In the genomic region with DNA sequence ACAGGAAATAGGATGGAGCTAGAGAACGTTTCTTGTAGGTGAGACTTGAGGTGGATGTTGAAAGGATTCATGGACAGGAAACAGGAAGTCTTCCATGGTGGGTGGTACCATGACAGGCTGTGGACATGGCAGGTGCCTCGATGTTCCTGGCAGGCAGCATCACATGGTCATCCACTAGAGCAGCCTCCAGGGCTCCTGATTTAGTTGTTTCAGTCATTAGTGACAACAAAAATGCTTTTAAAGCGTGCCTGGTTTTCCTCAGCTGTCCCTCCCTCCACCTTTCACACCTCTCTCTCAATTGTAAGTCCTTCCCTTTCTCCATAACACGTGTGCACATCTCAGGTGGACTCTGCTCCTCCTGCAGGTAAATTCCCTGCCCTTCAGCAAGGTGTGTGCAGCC, we compare ENCODE assay signal across 18 cellular contexts. TPM values are rescaled to one million over a fixed set of nuclear protein-coding genes. Genes with fewer than 3 reads are reported as not detected.
DNase-seq lines count a peak whose midpoint lies in the region; ATAC-seq, FAIRE-seq and TF ChIP-seq lines count a peak whose summit lies in the region.
"Had no signal": no experiment of that assay in that cellular context is flagged by ENCODE, and none has a peak within 500 bp of the region (broad histone marks: within the 10 kb centered on the region; RNA-seq: fewer than 3 reads in every experiment).

No MANE protein-coding gene starts in this region.

- H3K27ac Mint-ChIP-seq in osteocyte (ENCODE audit: unreplicated experiment) = peak overlapping the region; percentile 98
- H3K27ac Mint-ChIP-seq: activated CD8-positive, alpha-beta T cell treated with anti-CD3 and anti-CD28 coated beads, Interleukin-2, amount 10 ng/mL, durations not matched to agents 7 days and 5 days; activated T-helper 17 cell treated with anti-CD3 and anti-CD28 coated beads, Interleukin-2, amount 50 U/mL, for 72 hours had no signal

- CTCF ChIA-PET in H1 (lab: Charles Lee; ENCODE audit: partially characterized antibody) = interaction anchor here (0.7 to 1.3 kb wide), 5 partner anchors 12 to 127 kb away, joined by 3 to 4 read pairs (median 3); a partner anchor contains a TSS

- H3K79me1 ChIP-seq in H1 (ENCODE audit: low read depth, low read length) = no peaks in the 10 kb centered on the region

- no peak overlapping the region for H3K4me3 Mint-ChIP-seq in osteocyte (ENCODE audit: unreplicated experiment)
- H3K4me3 Mint-ChIP-seq: activated CD8-positive, alpha-beta T cell treated with anti-CD3 and anti-CD28 coated beads, Interleukin-2, amount 10 ng/mL, durations not matched to agents 7 days and 5 days; activated T-helper 17 cell treated with anti-CD3 and anti-CD28 coated beads, Interleukin-2, amount 50 U/mL, for 72 hours; CD4-positive, alpha-beta memory T cell had no signal

- H3K4me1 ChIP-seq in left ventricle myocardium inferior (peaks cover 55% of the 10 kb centered on the region), H1 (replicated peaks in 1 of 4; ENCODE audit: control insufficient read depth in 3 of 4, insufficient read depth in 4 of 4, low read length in 3 of 4) (peaks cover 2 to 3% (median 2%) of the 10 kb centered on the region in 4 experiments; a peak in 5 of 7 replicates)
- H3K4me1 ChIP-seq: prostate gland had no signal

- H3K27me3 Mint-ChIP-seq in osteocyte (ENCODE audit: unreplicated experiment) = no peaks in the 10 kb centered on the region
- H3K27me3 Mint-ChIP-seq: activated T-helper 17 cell treated with anti-CD3 and anti-CD28 coated beads, Interleukin-2, amount 50 U/mL, for 72 hours; CD4-positive, alpha-beta memory T cell had no signal

- no peaks in the 10 kb centered on the region for H3K79me2 ChIP-seq in H1 (ENCODE audit: control insufficient read depth in 1 of 2, insufficient read depth in 2 of 2, low read length in 2 of 2)

- H3K4me2 ChIP-seq in H1 (ENCODE audit: insufficient read depth in 1 of 2, low read depth in 2 of 2, low read length in 2 of 2) = no peak overlapping the region

- intact Hi-C loops in left ventricle myocardium inferior (cut with micrococcal nuclease) = no loop called here
- intact Hi-C loops in left ventricle myocardium superior (cut with micrococcal nuclease) = no loop called here

- no peak overlapping the region for H2AFZ ChIP-seq in H1 (ENCODE audit: low read length)

- H4K5ac ChIP-seq in H1 (ENCODE audit: insufficient read length, low read depth, low read length) = no peak overlapping the region

- H3K23ac ChIP-seq in H1 (ENCODE audit: insufficient read length) = no peak overlapping the region

- TF ChIP-seq EP300 in H1 (IDR thresholded peaks at IDR 0.05; ENCODE audit: borderline replicate concordance in 1 of 2, low read depth in 2 of 2, low read length in 2 of 2) = no peak

- no peak overlapping the region for H3K18ac ChIP-seq in H1 (ENCODE audit: extremely low read depth, low read length)

- H3K23me2 ChIP-seq in H1 (ENCODE audit: low read depth, low read length) = no peaks in the 10 kb centered on the region

- H3K9ac ChIP-seq in H1 (replicated peaks in 1 of 4; ENCODE audit: extremely low read depth in 1 of 4, low read depth in 3 of 4, low read length in 3 of 4) = no peak overlapping the region

- 0 out of 2 replicates have a peak overlapping the region, but pooled peaks have one; percentile 6 for H2BK12ac ChIP-seq in H1 (ENCODE audit: low read depth, low read length)

- H3K36me3 Mint-ChIP-seq in osteocyte (ENCODE audit: unreplicated experiment) = peaks cover 8% of the 10 kb centered on the region
- H3K36me3 Mint-ChIP-seq: CD4-positive, alpha-beta memory T cell had no signal

- FAIRE-seq in H1 (lab: Jason Lieb, UNC) = no peak
- FAIRE-seq in HTR-8/SVneo (lab: Jason Lieb, UNC) = no peak

- H3K27ac ChIP-seq in left ventricle myocardium inferior (replicated peaks) (peak overlapping the region; percentile 73), H1 (ENCODE audit: low read depth, low read length) (no peak overlapping the region)
- H3K27ac ChIP-seq: thyroid gland had no signal

- no peak overlapping the region for H3K56ac ChIP-seq in H1 (replicated peaks; ENCODE audit: insufficient read length, low read depth, low read length)

- H3K9me3 ChIP-seq in left ventricle myocardium inferior (replicated peaks) (no peaks in the 10 kb centered on the region), H1 (ENCODE audit: insufficient read depth in 2 of 2, low read depth in 1 of 2, low read length in 1 of 2) (no peaks in the 10 kb centered on the region)
- H3K9me3 ChIP-seq: prostate gland, thyroid gland had no signal

- no peak overlapping the region for H3K14ac ChIP-seq in H1 (ENCODE audit: insufficient read length)

- no peaks in the 10 kb centered on the region for H3K36me3 ChIP-seq in left ventricle myocardium inferior
- no peaks in the 10 kb centered on the region for H3K36me3 ChIP-seq in H1 (ENCODE audit: control insufficient read depth in 2 of 4, insufficient read depth in 4 of 4, low read length in 3 of 4)
- H3K36me3 ChIP-seq: prostate gland, thyroid gland had no signal

- no peak overlapping the region for H2AK5ac ChIP-seq in H1 (ENCODE audit: low read depth, low read length)

- no peak overlapping the region for H4K91ac ChIP-seq in H1 (replicated peaks; ENCODE audit: insufficient read length, low read length)

- H3K4me1 Mint-ChIP-seq in osteocyte (ENCODE audit: unreplicated experiment) = peaks cover 60% of the 10 kb centered on the region
- H3K4me1 Mint-ChIP-seq: activated T-helper 17 cell treated with anti-CD3 and anti-CD28 coated beads, Interleukin-2, amount 50 U/mL, for 72 hours had no signal

- no peak overlapping the region for H4K8ac ChIP-seq in H1 (ENCODE audit: extremely low read depth, insufficient read depth, low read length)

- DNase-seq in left ventricle myocardium inferior = no peak
- no peak for DNase-seq in left ventricle myocardium superior
- no peak for DNase-seq in H1 (ENCODE audit: low read depth in 1 of 2, low spot score in 2 of 2)
- no peak for DNase-seq in osteocyte (ENCODE audit: extremely low spot score, unreplicated experiment)
- no peak for DNase-seq in NCI-H748 treated with DMSO at 0.1 percent for 48 hours (lab: John Stamatoyannopoulos, UW)
- no peak for DNase-seq in HTR-8/SVneo (ENCODE audit: insufficient read length, low spot score)
- DNase-seq in activated T-cell treated with anti-CD3 and anti-CD28 coated beads for 4 hours = no peak
- no peak for DNase-seq in activated effector memory CD4-positive, alpha-beta T cell treated with anti-CD3 and anti-CD28 coated beads, Interleukin-2, amount 50 U/mL, for 16 hours
- DNase-seq: ACHN; activated CD8-positive, alpha-beta T cell treated with anti-CD3 and anti-CD28 coated beads, Interleukin-2, amount 10 ng/mL, durations not matched to agents 7 days and 5 days; CD4-positive, alpha-beta memory T cell; dermis blood vessel endothelial cell; NCI-H1694; NCI-H446; thyroid gland had no signal

- no peaks in the 10 kb centered on the region for H4K20me1 ChIP-seq in H1 (replicated peaks in 1 of 2; ENCODE audit: control insufficient read depth in 1 of 2, insufficient read depth in 2 of 2, low read length in 2 of 2)

- no peak overlapping the region for H3K4ac ChIP-seq in H1 (replicated peaks; ENCODE audit: insufficient read length, low read depth, low read length)

- POLR2A ChIA-PET in H1 (lab: Charles Lee; ENCODE audit: partially characterized antibody) = no interaction called here

- no peak for TF ChIP-seq RAD21 in H1 (IDR thresholded peaks at IDR 0.05 in 1 of 2, conservative IDR thresholded peaks at IDR 0.05 in 1 of 2; ENCODE audit: low read depth in 2 of 2, low read length in 2 of 2)

- no peak overlapping the region for H3K4me3 ChIP-seq in left ventricle myocardium inferior
- H3K4me3 ChIP-seq in H1 (ENCODE audit: extremely low read depth in 1 of 4, insufficient read depth in 2 of 4, low read depth in 3 of 4, low read length in 4 of 4) = no peak overlapping the region
- H3K4me3 ChIP-seq: prostate gland, thyroid gland had no signal

- H2BK120ac ChIP-seq in H1 (replicated peaks; ENCODE audit: low read depth, low read length) = no peak overlapping the region

- TF ChIP-seq CTCF in left ventricle myocardium inferior (IDR thresholded peaks at IDR 0.05; ENCODE audit: borderline replicate concordance) = no peak
- TF ChIP-seq CTCF in H1 (IDR thresholded peaks at IDR 0.05; ENCODE audit: control extremely low read depth in 1 of 3, insufficient read depth in 1 of 3, low read depth in 1 of 3, low read length in 3 of 3) = no peak
- no peak for TF ChIP-seq CTCF in osteocyte (IDR thresholded peaks at IDR 0.05)

- no peak for TF ChIP-seq POLR2A in H1 (IDR thresholded peaks at IDR 0.05; ENCODE audit: control extremely low read depth in 1 of 2, low read depth in 2 of 2, low read length in 2 of 2)

- H3K27me3 ChIP-seq in left ventricle myocardium inferior (ENCODE audit: low read depth) = no peaks in the 10 kb centered on the region
- no peaks in the 10 kb centered on the region for H3K27me3 ChIP-seq in H1 (replicated peaks in 1 of 4; ENCODE audit: control insufficient read depth in 3 of 4, extremely low read depth in 1 of 4, insufficient read depth in 3 of 4, low read length in 3 of 4)
- H3K27me3 ChIP-seq: thyroid gland had no signal

- H2BK5ac ChIP-seq in H1 (ENCODE audit: low read depth, low read length) = 0 out of 2 replicates have a peak overlapping the region, but pooled peaks have one; percentile 26

- H2BK15ac ChIP-seq in H1 (ENCODE audit: low read length) = 0 out of 2 replicates have a peak overlapping the region, but pooled peaks have one; percentile 33

- 84% methylated on average over 4 of the region's 4 CpGs; no CpG with 5 or more reads in 1 of the 2 experiments for WGBS in H1 (ENCODE audit: extremely low coverage in 1 of 2, insufficient coverage in 1 of 2, insufficient read length in 1 of 2, insufficient replicate concordance in 2 of 2, low coverage in 1 of 2, low lambda C conversion rate in 2 of 2, missing lambda C conversion rate in 1 of 2), 2 experiments

- ATAC-seq in left ventricle myocardium superior = no peak
- ATAC-seq: activated CD8-positive, alpha-beta T cell treated with anti-CD3 and anti-CD28 coated beads, Interleukin-2, amount 10 ng/mL, durations not matched to agents 7 days and 5 days; activated T-helper 17 cell treated with anti-CD3 and anti-CD28 coated beads, Interleukin-2, amount 50 U/mL, for 72 hours had no signal

- H3K9me3 Mint-ChIP-seq in osteocyte (ENCODE audit: unreplicated experiment) = peaks cover 3% of the 10 kb centered on the region
- H3K9me3 Mint-ChIP-seq: activated T-helper 17 cell treated with anti-CD3 and anti-CD28 coated beads, Interleukin-2, amount 50 U/mL, for 72 hours had no signal

- H2BK20ac ChIP-seq in H1 (ENCODE audit: low read length) = no peak overlapping the region

RNA-seq across cellular contexts. Expression of a gene that starts 25.2 kb away (rescaled TPM):
- 17.5 TPM for total RNA-seq in left ventricle myocardium inferior
- total RNA-seq in left ventricle myocardium superior = 4.5 TPM
- not detected in 2 replicates for total RNA-seq in H1 (2021; fragmentation: NEBNext Ultra II Directional; extraction: Animal tissue kit (Norgen Biotek cat#: 25700))
- not detected in 2 replicates for polyA plus RNA-seq in H1 (2011; rRNA removed)
- polyA plus RNA-seq in H1 (2011; cell fraction: cytosol; rRNA removed) = not detected
- not detected for polyA plus RNA-seq in H1 (2011; cell fraction: nucleus; rRNA removed)
- polyA plus RNA-seq in H1 (2012, experiment 1 of 2) = not detected in 4 replicates
- not detected for polyA plus RNA-seq in H1 (2012, experiment 2 of 2)
- not detected for polyA plus RNA-seq in H1 (2013, experiment 1 of 2)
- polyA plus RNA-seq in H1 (2013, experiment 2 of 2) = not detected
- not detected in 2 replicates for polyA minus RNA-seq in H1 (2011; rRNA and poly(A)+ RNA removed)
- not detected for polyA minus RNA-seq in H1 (2011; cell fraction: cytosol; rRNA and poly(A)+ RNA removed)
- not detected for polyA minus RNA-seq in H1 (2011; cell fraction: nucleus; rRNA and poly(A)+ RNA removed)
- 116 and 129 TPM in 2 replicates for total RNA-seq in osteocyte
- total RNA-seq: activated CD8-positive, alpha-beta T cell treated with anti-CD3 and anti-CD28 coated beads, Interleukin-2, amount 10 ng/mL, durations not matched to agents 7 days and 5 days; activated T-helper 17 cell treated with anti-CD3 and anti-CD28 coated beads, Interleukin-2, amount 50 U/mL, for 72 hours; CD4-positive, alpha-beta memory T cell; dermis blood vessel endothelial cell; HT1080 had no signal
- polyA plus RNA-seq: CD4-positive, alpha-beta memory T cell had no signal

RNA-seq across cellular contexts. Expression of a gene that starts 28.3 kb away (rescaled TPM):
- total RNA-seq in left ventricle myocardium inferior = 7.2 TPM
- total RNA-seq in left ventricle myocardium superior = 5.3 TPM
- not detected in 2 replicates for total RNA-seq in H1 (2021; fragmentation: NEBNext Ultra II Directional; extraction: Animal tissue kit (Norgen Biotek cat#: 25700))
- polyA plus RNA-seq in H1 (2011; rRNA removed) = not detected in 2 replicates
- not detected for polyA plus RNA-seq in H1 (2011; cell fraction: cytosol; rRNA removed)
- polyA plus RNA-seq in H1 (2011; cell fraction: nucleus; rRNA removed) = not detected
- polyA plus RNA-seq in H1 (2012, experiment 1 of 2) = 0.07 to 0.08 TPM in 2 of 4 replicates, not detected in the others
- polyA plus RNA-seq in H1 (2012, experiment 2 of 2) = not detected
- polyA plus RNA-seq in H1 (2013, experiment 1 of 2) = not detected
- polyA plus RNA-seq in H1 (2013, experiment 2 of 2) = 0.09 TPM
- polyA minus RNA-seq in H1 (2011; rRNA and poly(A)+ RNA removed) = not detected in 2 replicates
- polyA minus RNA-seq in H1 (2011; cell fraction: cytosol; rRNA and poly(A)+ RNA removed) = not detected
- not detected for polyA minus RNA-seq in H1 (2011; cell fraction: nucleus; rRNA and poly(A)+ RNA removed)
- 53.3 and 56.0 TPM in 2 replicates for total RNA-seq in osteocyte
- total RNA-seq: activated CD8-positive, alpha-beta T cell treated with anti-CD3 and anti-CD28 coated beads, Interleukin-2, amount 10 ng/mL, durations not matched to agents 7 days and 5 days; activated T-helper 17 cell treated with anti-CD3 and anti-CD28 coated beads, Interleukin-2, amount 50 U/mL, for 72 hours; CD4-positive, alpha-beta memory T cell; dermis blood vessel endothelial cell had no signal
- polyA plus RNA-seq: CD4-positive, alpha-beta memory T cell had no signal
